In genomic region chr1:166838766-166839599, GRCh38 we compare ENCODE assay signal across 1 cellular context.
A peak's percentile ranks its signal among the peaks of the same experiment; 100 is the strongest.
TF ChIP-seq lines count a peak whose summit lies in the region.

A gene with protein sequence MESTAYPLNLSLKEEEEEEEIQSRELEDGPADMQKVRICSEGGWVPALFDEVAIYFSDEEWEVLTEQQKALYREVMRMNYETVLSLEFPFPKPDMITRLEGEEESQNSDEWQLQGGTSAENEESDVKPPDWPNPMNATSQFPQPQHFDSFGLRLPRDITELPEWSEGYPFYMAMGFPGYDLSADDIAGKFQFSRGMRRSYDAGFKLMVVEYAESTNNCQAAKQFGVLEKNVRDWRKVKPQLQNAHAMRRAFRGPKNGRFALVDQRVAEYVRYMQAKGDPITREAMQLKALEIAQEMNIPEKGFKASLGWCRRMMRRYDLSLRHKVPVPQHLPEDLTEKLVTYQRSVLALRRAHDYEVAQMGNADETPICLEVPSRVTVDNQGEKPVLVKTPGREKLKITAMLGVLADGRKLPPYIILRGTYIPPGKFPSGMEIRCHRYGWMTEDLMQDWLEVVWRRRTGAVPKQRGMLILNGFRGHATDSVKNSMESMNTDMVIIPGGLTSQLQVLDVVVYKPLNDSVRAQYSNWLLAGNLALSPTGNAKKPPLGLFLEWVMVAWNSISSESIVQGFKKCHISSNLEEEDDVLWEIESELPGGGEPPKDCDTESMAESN (plus strand): TSS chr1:166839475. CDS start chr1:166840957, 1,482 bp downstream.

TF ChIP-seq in K562, 482 proteins besides CTCF, POLR2A, EP300 and RAD21 (continued from another document and continues in another):
- TF ChIP-seq, protein P1, sequence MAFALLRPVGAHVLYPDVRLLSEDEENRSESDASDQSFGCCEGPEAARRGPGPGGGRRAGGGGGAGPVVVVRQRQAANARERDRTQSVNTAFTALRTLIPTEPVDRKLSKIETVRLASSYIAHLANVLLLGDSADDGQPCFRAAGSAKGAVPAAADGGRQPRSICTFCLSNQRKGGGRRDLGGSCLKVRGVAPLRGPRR (CRISPR knock-in tag; IDR thresholded peaks at IDR 0.05) = no peak
- TF ChIP-seq ZNF318 (IDR thresholded peaks at IDR 0.05; ENCODE audit: borderline replicate concordance in 1 of 2, low read depth in 1 of 2) = no peak
- no peak for TF ChIP-seq XRCC4 (IDR thresholded peaks at IDR 0.05; ENCODE audit: extremely low read depth, insufficient read depth, insufficient read length)
- no peak for TF ChIP-seq ZNF133 (CRISPR knock-in tag; IDR thresholded peaks at IDR 0.05)
- TF ChIP-seq ZNF408 (CRISPR knock-in tag; IDR thresholded peaks at IDR 0.05; ENCODE audit: low read depth) = no peak
- no peak for TF ChIP-seq ZNF551 (CRISPR knock-in tag; IDR thresholded peaks at IDR 0.05)
- TF ChIP-seq SRSF7 (optimal IDR thresholded peaks at IDR 0.05; ENCODE audit: low read depth, low read length) = no peak
- no peak for TF ChIP-seq E2F4 (CRISPR knock-in tag; IDR thresholded peaks at IDR 0.05; ENCODE audit: low read depth)
- TF ChIP-seq ZNF140 (CRISPR knock-in tag; IDR thresholded peaks at IDR 0.05) = no peak
- TF ChIP-seq DPF2 (IDR thresholded peaks at IDR 0.05) = no peak
- no peak for TF ChIP-seq SNIP1 (IDR thresholded peaks at IDR 0.05; ENCODE audit: low read depth)
- no peak for TF ChIP-seq MTF1 (CRISPR knock-in tag; IDR thresholded peaks at IDR 0.05; ENCODE audit: borderline replicate concordance)
- no peak for TF ChIP-seq XRCC3 (IDR thresholded peaks at IDR 0.05)
- no peak for TF ChIP-seq STAT5A (IDR thresholded peaks at IDR 0.05; ENCODE audit: borderline replicate concordance, low read length)
- TF ChIP-seq ZBTB7A (IDR thresholded peaks at IDR 0.05; ENCODE audit: borderline replicate concordance, control insufficient read depth, low read depth, low read length) = peak; percentile 74; the same call in 1 of the 2 replicates
- no peak for TF ChIP-seq KDM2B (CRISPR knock-in tag; IDR thresholded peaks at IDR 0.05)
- TF ChIP-seq CTBP1 (IDR thresholded peaks at IDR 0.05; ENCODE audit: borderline replicate concordance) = peak; percentile 96
- TF ChIP-seq MECOM (CRISPR knock-in tag; IDR thresholded peaks at IDR 0.05) = no peak
- no peak for TF ChIP-seq ZNF277 (CRISPR knock-in tag; IDR thresholded peaks at IDR 0.05; ENCODE audit: borderline replicate concordance)
- peak; percentile 36; the same call in 1 of the 2 replicates for TF ChIP-seq PML (IDR thresholded peaks at IDR 0.05; ENCODE audit: low read length)
- TF ChIP-seq PHB (CRISPR knock-in tag; IDR thresholded peaks at IDR 0.05) = no peak
- 0 out of 2 replicates have a peak, but pooled peaks have one; percentile 29 for TF ChIP-seq PYGO2 (tag; IDR thresholded peaks at IDR 0.05)
- no peak for TF ChIP-seq ZNF707 (CRISPR knock-in tag; conservative IDR thresholded peaks at IDR 0.05)
- no peak for TF ChIP-seq ZNF445 (CRISPR knock-in tag; IDR thresholded peaks at IDR 0.05; ENCODE audit: low read depth)
- no peak for TF ChIP-seq ILK (tag; IDR thresholded peaks at IDR 0.05; ENCODE audit: borderline replicate concordance, low read depth)
- no peak for TF ChIP-seq BCOR (IDR thresholded peaks at IDR 0.05)
- 0 out of 2 replicates have a peak, but pooled peaks have one; percentile 37 for TF ChIP-seq ZNF586 (CRISPR knock-in tag; conservative IDR thresholded peaks at IDR 0.05)
- TF ChIP-seq PHTF2 (CRISPR knock-in tag; IDR thresholded peaks at IDR 0.05) = no peak
- TF ChIP-seq PRPF4 (IDR thresholded peaks at IDR 0.05; ENCODE audit: insufficient read depth, low read depth, low read length, poor library complexity, severe bottlenecking) = no peak
- no peak for TF ChIP-seq ZBED1 (IDR thresholded peaks at IDR 0.05)
- no peak for TF ChIP-seq HOXB6 (CRISPR knock-in tag; IDR thresholded peaks at IDR 0.05; ENCODE audit: borderline replicate concordance)
- TF ChIP-seq, protein P2, sequence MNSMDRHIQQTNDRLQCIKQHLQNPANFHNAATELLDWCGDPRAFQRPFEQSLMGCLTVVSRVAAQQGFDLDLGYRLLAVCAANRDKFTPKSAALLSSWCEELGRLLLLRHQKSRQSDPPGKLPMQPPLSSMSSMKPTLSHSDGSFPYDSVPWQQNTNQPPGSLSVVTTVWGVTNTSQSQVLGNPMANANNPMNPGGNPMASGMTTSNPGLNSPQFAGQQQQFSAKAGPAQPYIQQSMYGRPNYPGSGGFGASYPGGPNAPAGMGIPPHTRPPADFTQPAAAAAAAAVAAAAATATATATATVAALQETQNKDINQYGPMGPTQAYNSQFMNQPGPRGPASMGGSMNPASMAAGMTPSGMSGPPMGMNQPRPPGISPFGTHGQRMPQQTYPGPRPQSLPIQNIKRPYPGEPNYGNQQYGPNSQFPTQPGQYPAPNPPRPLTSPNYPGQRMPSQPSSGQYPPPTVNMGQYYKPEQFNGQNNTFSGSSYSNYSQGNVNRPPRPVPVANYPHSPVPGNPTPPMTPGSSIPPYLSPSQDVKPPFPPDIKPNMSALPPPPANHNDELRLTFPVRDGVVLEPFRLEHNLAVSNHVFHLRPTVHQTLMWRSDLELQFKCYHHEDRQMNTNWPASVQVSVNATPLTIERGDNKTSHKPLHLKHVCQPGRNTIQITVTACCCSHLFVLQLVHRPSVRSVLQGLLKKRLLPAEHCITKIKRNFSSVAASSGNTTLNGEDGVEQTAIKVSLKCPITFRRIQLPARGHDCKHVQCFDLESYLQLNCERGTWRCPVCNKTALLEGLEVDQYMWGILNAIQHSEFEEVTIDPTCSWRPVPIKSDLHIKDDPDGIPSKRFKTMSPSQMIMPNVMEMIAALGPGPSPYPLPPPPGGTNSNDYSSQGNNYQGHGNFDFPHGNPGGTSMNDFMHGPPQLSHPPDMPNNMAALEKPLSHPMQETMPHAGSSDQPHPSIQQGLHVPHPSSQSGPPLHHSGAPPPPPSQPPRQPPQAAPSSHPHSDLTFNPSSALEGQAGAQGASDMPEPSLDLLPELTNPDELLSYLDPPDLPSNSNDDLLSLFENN (IDR thresholded peaks at IDR 0.05; ENCODE audit: low read depth in 2 of 2, low read length in 2 of 2) = peak in 1 of 2 experiments; percentile 55; a peak in 1 of 4 replicates
- TF ChIP-seq ZNF23 (CRISPR knock-in tag; IDR thresholded peaks at IDR 0.05) = no peak
- no peak for TF ChIP-seq FOXA3 (CRISPR knock-in tag; conservative IDR thresholded peaks at IDR 0.05 in 1 of 2, IDR thresholded peaks at IDR 0.05 in 1 of 2)
- no peak for TF ChIP-seq NFYB (IDR thresholded peaks at IDR 0.05; ENCODE audit: extremely low read depth, insufficient read length)
- TF ChIP-seq POLR2H (tag; IDR thresholded peaks at IDR 0.05; ENCODE audit: low read depth) = peak; percentile 86
- no peak for TF ChIP-seq RBM17 (IDR thresholded peaks at IDR 0.05; ENCODE audit: borderline replicate concordance, low read depth, low read length)
- TF ChIP-seq ZNF184 (CRISPR knock-in tag; IDR thresholded peaks at IDR 0.05) = no peak
- no peak for TF ChIP-seq TGIF2 (CRISPR knock-in tag; IDR thresholded peaks at IDR 0.05)
- peak; percentile 69 for TF ChIP-seq ZNF239 (CRISPR knock-in tag; IDR thresholded peaks at IDR 0.05)
- TF ChIP-seq, protein P3, sequence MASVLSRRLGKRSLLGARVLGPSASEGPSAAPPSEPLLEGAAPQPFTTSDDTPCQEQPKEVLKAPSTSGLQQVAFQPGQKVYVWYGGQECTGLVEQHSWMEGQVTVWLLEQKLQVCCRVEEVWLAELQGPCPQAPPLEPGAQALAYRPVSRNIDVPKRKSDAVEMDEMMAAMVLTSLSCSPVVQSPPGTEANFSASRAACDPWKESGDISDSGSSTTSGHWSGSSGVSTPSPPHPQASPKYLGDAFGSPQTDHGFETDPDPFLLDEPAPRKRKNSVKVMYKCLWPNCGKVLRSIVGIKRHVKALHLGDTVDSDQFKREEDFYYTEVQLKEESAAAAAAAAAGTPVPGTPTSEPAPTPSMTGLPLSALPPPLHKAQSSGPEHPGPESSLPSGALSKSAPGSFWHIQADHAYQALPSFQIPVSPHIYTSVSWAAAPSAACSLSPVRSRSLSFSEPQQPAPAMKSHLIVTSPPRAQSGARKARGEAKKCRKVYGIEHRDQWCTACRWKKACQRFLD (CRISPR knock-in tag; IDR thresholded peaks at IDR 0.05) = peak; percentile 88
- TF ChIP-seq SP1 (CRISPR knock-in tag; IDR thresholded peaks at IDR 0.05) = 0 out of 2 replicates have a peak, but pooled peaks have one; percentile 1
- no peak for TF ChIP-seq FOXK2 (conservative IDR thresholded peaks at IDR 0.05 in 1 of 2, IDR thresholded peaks at IDR 0.05 in 1 of 2; ENCODE audit: low read depth in 2 of 2)
- no peak for TF ChIP-seq NCOA4 (IDR thresholded peaks at IDR 0.05; ENCODE audit: partially characterized antibody)
- TF ChIP-seq MBD2 (IDR thresholded peaks at IDR 0.05; ENCODE audit: borderline replicate concordance, low read depth) = no peak; the same call in 1 of the 2 replicates
- TF ChIP-seq SMAD2 (IDR thresholded peaks at IDR 0.05; ENCODE audit: low read depth, low read length) = no peak
- TF ChIP-seq DIDO1 (tag; IDR thresholded peaks at IDR 0.05; ENCODE audit: low read depth) = no peak
- TF ChIP-seq ZNF695 (CRISPR knock-in tag; IDR thresholded peaks at IDR 0.05) = no peak
- TF ChIP-seq ZNF174 (CRISPR knock-in tag; IDR thresholded peaks at IDR 0.05) = no peak
- TF ChIP-seq MNT (conservative IDR thresholded peaks at IDR 0.05) = peak; percentile 61 to 88
- no peak for TF ChIP-seq ZZZ3 (IDR thresholded peaks at IDR 0.05)
